In genomic region chr14:51817326-51817725, GRCh38 we compare ENCODE assay signal across 21 cellular contexts.
"Had no signal": no experiment of that assay in that cellular context is flagged by ENCODE, and none has a peak within 500 bp of the region (broad histone marks: within the 10 kb centered on the region; RNA-seq: fewer than 3 reads in every experiment).

No MANE protein-coding gene starts in this region.

- H3K36me3 Mint-ChIP-seq: mesothelial cell of epicardium; naive B cell; naive thymus-derived CD8-positive, alpha-beta T cell had no signal

- H3K9me3 Mint-ChIP-seq: dendritic cell treated with granulocyte-macrophage colony-stimulating factor and Interleukin-4, amounts not matched to agents 40 ng/mL and 50 ng/mL, for 4 days; effector memory CD8-positive, alpha-beta T cell; mesothelial cell of epicardium; naive B cell; naive thymus-derived CD8-positive, alpha-beta T cell had no signal

- ATAC-seq: effector memory CD8-positive, alpha-beta T cell; esophagus mucosa; foreskin keratinocyte; gastroesophageal sphincter; left lung; left ventricle myocardium superior; lower lobe of right lung; mucosa of descending colon; naive thymus-derived CD8-positive, alpha-beta T cell had no signal

- DNase-seq: colonic mucosa; cortex of kidney; effector CD8-positive, alpha-beta T cell; effector memory CD8-positive, alpha-beta T cell; endodermal cell; erythroblast; foreskin keratinocyte; heart right ventricle; hippocampal formation; left cardiac atrium; left lung; left ventricle myocardium superior; lower lobe of right lung; mesenchymal stem cell; mucosa of descending colon; naive B cell; naive thymus-derived CD8-positive, alpha-beta T cell had no signal

- H3K27ac Mint-ChIP-seq: dendritic cell treated with granulocyte-macrophage colony-stimulating factor and Interleukin-4, amounts not matched to agents 40 ng/mL and 50 ng/mL, for 4 days; effector memory CD8-positive, alpha-beta T cell; endodermal cell; mesothelial cell of epicardium; naive B cell had no signal

- H3K4me3 Mint-ChIP-seq: dendritic cell treated with granulocyte-macrophage colony-stimulating factor and Interleukin-4, amounts not matched to agents 40 ng/mL and 50 ng/mL, for 4 days; effector memory CD8-positive, alpha-beta T cell; endodermal cell; mesothelial cell of epicardium; naive B cell; naive thymus-derived CD8-positive, alpha-beta T cell had no signal

- H3K4me1 Mint-ChIP-seq: mesothelial cell of epicardium, naive B cell had no signal
